Comparison of ENCODE assay signal across 23 cellular contexts in the genomic region with DNA sequence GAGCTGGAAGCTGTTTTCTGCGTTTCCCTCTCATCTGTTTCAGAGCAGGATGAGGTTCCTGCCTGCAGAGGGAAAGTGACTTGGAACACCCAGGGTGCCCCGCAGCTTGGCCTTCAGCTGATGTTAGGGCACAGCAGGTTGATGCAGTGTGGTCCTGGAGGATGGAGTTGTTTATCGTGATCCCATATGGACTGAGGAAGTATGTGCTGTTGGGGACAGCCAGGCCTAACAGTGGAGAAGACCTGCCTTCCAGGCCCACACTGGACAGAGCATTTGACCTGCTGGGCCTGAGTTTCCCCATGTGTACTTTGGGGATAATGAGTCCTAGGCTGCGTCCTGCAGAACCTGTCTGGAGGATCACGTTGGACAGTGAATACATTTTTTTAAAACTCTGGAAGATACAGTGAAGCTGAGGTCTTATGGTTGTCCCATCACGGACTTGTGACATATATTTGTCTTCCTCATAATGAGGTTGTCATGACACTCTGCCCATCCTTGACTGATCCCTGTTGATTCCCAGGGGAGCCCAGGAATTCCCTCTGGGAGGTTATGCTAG. TPM values are rescaled to one million over a fixed set of nuclear protein-coding genes. Genes with fewer than 3 reads are reported as not detected.
"Had no signal": no experiment of that assay in that cellular context is flagged by ENCODE, and none has a peak within 500 bp of the region (broad histone marks: within the 10 kb centered on the region; RNA-seq: fewer than 3 reads in every experiment).

No MANE protein-coding gene starts in this region.

- FAIRE-seq: kidney, TTC549 had no signal

- H3K27ac Mint-ChIP-seq: activated CD4-positive, alpha-beta T cell treated with anti-CD3 and anti-CD28 coated beads, Interleukin-2, amount 10 ng/mL, durations not matched to agents 24 days and 14 days; activated naive CD4-positive, alpha-beta T cell treated with anti-CD3 and anti-CD28 coated beads, Interleukin-2, amount 50 U/mL, for 24 hours; activated T-helper 2 cell treated with anti-CD3 and anti-CD28 coated beads, Interferon-gamma antibody, Interleukin-2, Interleukin-4, amounts not matched to agents 10 μg/mL and 5 μg/mL and 100 μg/mL, durations not matched to agents 14 hours and 24 hours and 36 hours; natural killer cell treated with Interleukin-12 subunit alpha and Interleukin-12 subunit beta and Interleukin-15 and Interleukin-18, amount 100 ng/mL, for 72 hours had no signal

- H3K9me3 ChIP-seq: adrenal gland, spleen had no signal

- H3K4me3 ChIP-seq: adrenal gland, cardiac muscle cell, dorsolateral prefrontal cortex, spleen had no signal

- H3K4me3 Mint-ChIP-seq: activated CD4-positive, alpha-beta T cell treated with anti-CD3 and anti-CD28 coated beads, Interleukin-2, amount 10 ng/mL, durations not matched to agents 24 days and 14 days; activated naive CD4-positive, alpha-beta T cell treated with anti-CD3 and anti-CD28 coated beads, Interleukin-2, amount 50 U/mL, for 24 hours; natural killer cell treated with Interleukin-12 subunit alpha and Interleukin-12 subunit beta and Interleukin-15 and Interleukin-18, amount 100 ng/mL, for 72 hours; WTC11 had no signal

- H3K36me3 ChIP-seq: adrenal gland, cardiac muscle cell had no signal

- H3K36me3 Mint-ChIP-seq: activated naive CD4-positive, alpha-beta T cell treated with anti-CD3 and anti-CD28 coated beads, Interleukin-2, amount 50 U/mL, for 24 hours; natural killer cell treated with Interleukin-12 subunit alpha and Interleukin-12 subunit beta and Interleukin-15 and Interleukin-18, amount 100 ng/mL, for 72 hours; WTC11 had no signal

- DNase-seq: activated CD4-positive, alpha-beta T cell treated with anti-CD3 and anti-CD28 coated beads, Interleukin-2, amount 10 ng/mL, durations not matched to agents 24 days and 14 days; activated T-cell treated with anti-CD3 and anti-CD28 coated beads for 4 hours; adrenal gland; dorsolateral prefrontal cortex; kidney; left ventricle myocardium superior; mesendoderm; spleen; stimulated activated CD4-positive, alpha-beta T cell treated with anti-CD3 and anti-CD28 coated beads, Interleukin-1b, Interleukin-23, amount 100 ng/mL, for 48 hours; SW 1271 had no signal

- H3K4me1 Mint-ChIP-seq: activated CD4-positive, alpha-beta T cell treated with anti-CD3 and anti-CD28 coated beads, Interleukin-2, amount 10 ng/mL, durations not matched to agents 24 days and 14 days; activated naive CD4-positive, alpha-beta T cell treated with anti-CD3 and anti-CD28 coated beads, Interleukin-2, amount 50 U/mL, for 24 hours had no signal

- ATAC-seq: left ventricle myocardium superior, WTC11 had no signal

- H3K27me3 ChIP-seq: adrenal gland, cardiac muscle cell, spleen had no signal

- H3K4me1 ChIP-seq: adrenal gland, spleen had no signal

- H3K27ac ChIP-seq: adrenal gland, cardiac muscle cell, dorsolateral prefrontal cortex, spleen had no signal

- H3K27me3 Mint-ChIP-seq: activated CD4-positive, alpha-beta T cell treated with anti-CD3 and anti-CD28 coated beads, Interleukin-2, amount 10 ng/mL, durations not matched to agents 24 days and 14 days had no signal

- H3K9me3 Mint-ChIP-seq: activated CD4-positive, alpha-beta T cell treated with anti-CD3 and anti-CD28 coated beads, Interleukin-2, amount 10 ng/mL, durations not matched to agents 24 days and 14 days; activated naive CD4-positive, alpha-beta T cell treated with anti-CD3 and anti-CD28 coated beads, Interleukin-2, amount 50 U/mL, for 24 hours; activated T-helper 2 cell treated with anti-CD3 and anti-CD28 coated beads, Interferon-gamma antibody, Interleukin-2, Interleukin-4, amounts not matched to agents 10 μg/mL and 5 μg/mL and 100 μg/mL, durations not matched to agents 14 hours and 24 hours and 36 hours; natural killer cell treated with Interleukin-12 subunit alpha and Interleukin-12 subunit beta and Interleukin-15 and Interleukin-18, amount 100 ng/mL, for 72 hours; WTC11 had no signal

RNA-seq across cellular contexts. Expression of gene SERPINA2, which starts 9.1 kb away (rescaled TPM):
- total RNA-seq: activated CD4-positive, alpha-beta T cell treated with anti-CD3 and anti-CD28 coated beads, Interleukin-2, amount 10 ng/mL, durations not matched to agents 24 days and 14 days; activated CD8-positive, alpha-beta memory T cell treated with anti-CD3 and anti-CD28 coated beads for 36 hours; activated T-helper 2 cell treated with anti-CD3 and anti-CD28 coated beads, Interferon-gamma antibody, Interleukin-2, Interleukin-4, amounts not matched to agents 10 μg/mL and 5 μg/mL and 100 μg/mL, durations not matched to agents 14 hours and 24 hours and 36 hours; adrenal gland; cardiac muscle cell; dorsolateral prefrontal cortex; kidney; left ventricle myocardium superior; natural killer cell treated with Interleukin-12 subunit alpha and Interleukin-12 subunit beta and Interleukin-15 and Interleukin-18, amount 100 ng/mL, for 72 hours; osteocyte; pulmonary artery endothelial cell; sciatic nerve; spleen; T-helper 2 cell treated with Interferon-gamma antibody and Interleukin-4, amounts not matched to agents 100 ng/mL and 5 ng/mL, for 36 hours; urinary bladder; WTC11 had no signal
- polyA plus RNA-seq: adrenal gland, cardiac muscle cell, esophagus, spleen, urinary bladder had no signal

RNA-seq across cellular contexts. Expression of gene SERPINA1, which starts 12.8 kb away (rescaled TPM):
- total RNA-seq: osteocyte, pulmonary artery endothelial cell had no signal

RNA-seq across cellular contexts. Expression of gene SERPINA6, which starts 52.5 kb away (rescaled TPM):
- total RNA-seq: activated CD4-positive, alpha-beta T cell treated with anti-CD3 and anti-CD28 coated beads, Interleukin-2, amount 10 ng/mL, durations not matched to agents 24 days and 14 days; activated CD8-positive, alpha-beta memory T cell treated with anti-CD3 and anti-CD28 coated beads for 36 hours; activated T-helper 2 cell treated with anti-CD3 and anti-CD28 coated beads, Interferon-gamma antibody, Interleukin-2, Interleukin-4, amounts not matched to agents 10 μg/mL and 5 μg/mL and 100 μg/mL, durations not matched to agents 14 hours and 24 hours and 36 hours; adrenal gland; cardiac muscle cell; dorsolateral prefrontal cortex; left ventricle myocardium superior; natural killer cell treated with Interleukin-12 subunit alpha and Interleukin-12 subunit beta and Interleukin-15 and Interleukin-18, amount 100 ng/mL, for 72 hours; osteocyte; pulmonary artery endothelial cell; sciatic nerve; spleen; T-helper 2 cell treated with Interferon-gamma antibody and Interleukin-4, amounts not matched to agents 100 ng/mL and 5 ng/mL, for 36 hours; urinary bladder had no signal
- polyA plus RNA-seq: spleen had no signal
